ENCODE assay signal across 1 cellular context in genomic region chr11:61248071-61248470, GRCh38. TPM values are rescaled to one million over a fixed set of nuclear protein-coding genes. Genes with fewer than 3 reads are reported as not detected.
"Had no signal": no experiment of that assay in that cellular context is flagged by ENCODE, and none has a peak within 500 bp of the region (broad histone marks: within the 10 kb centered on the region; RNA-seq: fewer than 3 reads in every experiment).

No MANE protein-coding gene starts in this region.

RNA-seq across cellular contexts. Expression of gene PGA5, which starts 7.1 kb away (rescaled TPM):
- total RNA-seq: GM12878 had no signal
- polyA plus RNA-seq: GM12878 had no signal

RNA-seq across cellular contexts. Expression of gene PGA4, which starts 25.9 kb away (rescaled TPM):
- total RNA-seq: GM12878 had no signal
- polyA plus RNA-seq: GM12878 had no signal

RNA-seq across cellular contexts. Expression of gene PGA3, which starts 44.8 kb away (rescaled TPM):
- total RNA-seq: GM12878 had no signal
- polyA plus RNA-seq: GM12878 had no signal
